6 cellular contexts compared by ENCODE assay signal in genomic region chr5:152901754-152902153, GRCh38.
"Had no signal": no experiment of that assay in that cellular context is flagged by ENCODE, and none has a peak within 500 bp of the region (broad histone marks: within the 10 kb centered on the region; RNA-seq: fewer than 3 reads in every experiment).

No MANE protein-coding gene starts in this region.

- H3K36me3 Mint-ChIP-seq: IgD-negative memory B cell had no signal

- H3K4me1 Mint-ChIP-seq: IgD-negative memory B cell had no signal

- DNase-seq: IMR-90, KBM-7 had no signal

- H3K27ac Mint-ChIP-seq: IgD-negative memory B cell had no signal

- H3K27ac ChIP-seq: HL-60 had no signal

- ATAC-seq: K562 had no signal

- H3K27me3 Mint-ChIP-seq: IgD-negative memory B cell had no signal

- H3K4me3 Mint-ChIP-seq: IgD-negative memory B cell had no signal

- H3K4me3 ChIP-seq: K562 had no signal

- FAIRE-seq: HTR-8/SVneo, K562 had no signal
